In genomic region chr5:75366787-75367186, GRCh38 we compare ENCODE assay signal across 12 cellular contexts. TPM values are rescaled to one million over a fixed set of nuclear protein-coding genes. Genes with fewer than 3 reads are reported as not detected.
DNase-seq lines count a peak whose midpoint lies in the region; ATAC-seq and TF ChIP-seq lines count a peak whose summit lies in the region.
"Had no signal": no experiment of that assay in that cellular context is flagged by ENCODE, and none has a peak within 500 bp of the region (broad histone marks: within the 10 kb centered on the region; RNA-seq: fewer than 3 reads in every experiment).

No MANE protein-coding gene starts in this region.

- peak; percentile 55 for ATAC-seq in GM18508 (IDR thresholded peaks at IDR 0.05; ENCODE audit: insufficient read depth, unreplicated experiment)
- ATAC-seq in GM19455 (IDR thresholded peaks at IDR 0.05; ENCODE audit: unreplicated experiment), result peak; percentile 82
- ATAC-seq in HG02938 (IDR thresholded peaks at IDR 0.05; ENCODE audit: unreplicated experiment), result peak; percentile 82
- ATAC-seq: gastroesophageal sphincter had no signal

- DNase-seq in stimulated activated CD4-positive, alpha-beta T cell treated with anti-CD3 and anti-CD28 coated beads, Interleukin-4, amount 100 ng/mL, for 4 hours, result no peak
- DNase-seq in SK-N-DZ (ENCODE audit: low spot score) (no peak), type B pancreatic cell (ENCODE audit: extremely low spot score, unreplicated experiment) (no peak)
- no peak for DNase-seq in NK-92 treated with Interleukin-12 subunit alpha and Interleukin-12 subunit beta, amount 100 ng/mL, for 24 hours (lab: John Stamatoyannopoulos, UW)
- DNase-seq: activated gamma-delta T cell, dorsolateral prefrontal cortex, H9 had no signal

- H3K9me3 Mint-ChIP-seq in T-helper 1 cell treated with Interleukin-12 subunit alpha and Interleukin-12 subunit beta and Interleukin-4 antibody, amounts not matched to agents 30 μg/mL and 1 μg/mL, for 36 hours, result no peaks in the 10 kb centered on the region
- no peaks in the 10 kb centered on the region for H3K9me3 Mint-ChIP-seq in type B pancreatic cell
- H3K9me3 Mint-ChIP-seq: H9 had no signal

- no peaks in the 10 kb centered on the region for H3K27me3 Mint-ChIP-seq in T-helper 1 cell treated with Interleukin-12 subunit alpha and Interleukin-12 subunit beta and Interleukin-4 antibody, amounts not matched to agents 30 μg/mL and 1 μg/mL, for 36 hours (ENCODE audit: low read depth)
- H3K27me3 Mint-ChIP-seq in type B pancreatic cell, result no peaks in the 10 kb centered on the region

- peaks cover 5% of the 10 kb centered on the region for H3K4me1 Mint-ChIP-seq in T-helper 1 cell treated with Interleukin-12 subunit alpha and Interleukin-12 subunit beta and Interleukin-4 antibody, amounts not matched to agents 30 μg/mL and 1 μg/mL, for 36 hours (ENCODE audit: low read depth)
- H3K4me1 Mint-ChIP-seq in type B pancreatic cell (ENCODE audit: unreplicated experiment), result peaks cover 8% of the 10 kb centered on the region

- H3K36me3 Mint-ChIP-seq in T-helper 1 cell treated with Interleukin-12 subunit alpha and Interleukin-12 subunit beta and Interleukin-4 antibody, amounts not matched to agents 30 μg/mL and 1 μg/mL, for 36 hours (ENCODE audit: low read depth), result peaks cover 15% of the 10 kb centered on the region
- H3K36me3 Mint-ChIP-seq in type B pancreatic cell, result peaks cover under 1% of the 10 kb centered on the region

- no peak overlapping the region for H3K4me3 Mint-ChIP-seq in T-helper 1 cell treated with Interleukin-12 subunit alpha and Interleukin-12 subunit beta and Interleukin-4 antibody, amounts not matched to agents 30 μg/mL and 1 μg/mL, for 36 hours
- no peak overlapping the region for H3K4me3 Mint-ChIP-seq in type B pancreatic cell
- H3K4me3 Mint-ChIP-seq: H9 had no signal

- peak overlapping the region; percentile 6 for H3K27ac Mint-ChIP-seq in T-helper 1 cell treated with Interleukin-12 subunit alpha and Interleukin-12 subunit beta and Interleukin-4 antibody, amounts not matched to agents 30 μg/mL and 1 μg/mL, for 36 hours
- no peak overlapping the region for H3K27ac Mint-ChIP-seq in type B pancreatic cell

- TF ChIP-seq CTCF in type B pancreatic cell (conservative IDR thresholded peaks at IDR 0.05), result no peak

RNA-seq across cellular contexts. Expression of gene HMGCR, which starts 29.8 kb away (rescaled TPM):
- 92.3 and 102 TPM in 2 replicates for polyA plus RNA-seq in SK-N-DZ (2014; cell fraction: cytosol; rRNA removed)
- polyA plus RNA-seq in SK-N-DZ (2014; cell fraction: nucleus; rRNA removed), result 102 and 128 TPM in 2 replicates
- total RNA-seq in type B pancreatic cell (ENCODE audit: low replicate concordance), result 111 and 134 TPM in 2 replicates
